In the genomic region with DNA sequence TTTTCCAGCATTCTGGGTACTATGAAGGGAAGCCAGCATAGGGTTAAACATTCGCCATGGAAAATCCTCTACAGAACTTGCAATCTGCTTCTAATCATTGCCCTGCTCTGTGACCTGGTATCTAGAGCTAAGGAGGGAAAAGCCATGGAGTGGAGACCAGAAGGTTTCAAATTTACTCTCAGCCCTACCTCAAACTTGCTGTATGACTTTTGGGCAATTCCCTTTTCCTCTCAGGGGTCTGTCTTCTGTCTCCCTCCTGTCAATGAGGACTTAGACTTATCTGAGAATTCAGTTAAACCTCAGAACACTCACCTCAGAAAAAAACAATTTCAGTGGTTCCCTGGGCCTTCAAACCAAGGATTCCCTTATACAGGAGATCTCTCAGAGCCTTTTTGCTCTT, we compare ENCODE assay signal across 11 cellular contexts. TPM values are rescaled to one million over a fixed set of nuclear protein-coding genes. Genes with fewer than 3 reads are reported as not detected.
DNase-seq lines count a peak whose midpoint lies in the region; ATAC-seq and TF ChIP-seq lines count a peak whose summit lies in the region.
"Had no signal": no experiment of that assay in that cellular context is flagged by ENCODE, and none has a peak within 500 bp of the region (broad histone marks: within the 10 kb centered on the region; RNA-seq: fewer than 3 reads in every experiment).

No MANE protein-coding gene starts in this region.

- CTCF ChIA-PET in activated CD4-positive, alpha-beta T cell treated with anti-CD3 and anti-CD28 coated beads, Interleukin-2, amount 10 ng/mL, durations not matched to agents 7 days and 5 days (lab: Charles Lee): no interaction called here

- H3K9ac ChIP-seq in iPS-18a (ENCODE audit: low read length): no peak overlapping the region

- peaks cover 10% of the 10 kb centered on the region for H3K9me3 ChIP-seq in iPS-18a (ENCODE audit: control insufficient read depth, low read depth, low read length)
- H3K9me3 ChIP-seq: right lobe of liver, SJSA1 had no signal

- H3K4me1 ChIP-seq in iPS-18a (ENCODE audit: control insufficient read depth, low read depth, low read length): peaks cover 20% of the 10 kb centered on the region
- H3K4me1 ChIP-seq: right lobe of liver had no signal

- TF ChIP-seq CTCF in AG10803 (conservative IDR thresholded peaks at IDR 0.05; ENCODE audit: low read length) (no peak), HFF-Myc (IDR thresholded peaks at IDR 0.05; ENCODE audit: low read depth, low read length, missing control alignments) (no peak)

- H3K27ac ChIP-seq in iPS-18a (ENCODE audit: low read length): no peak overlapping the region
- H3K27ac ChIP-seq: SJSA1 had no signal

- H3K27ac Mint-ChIP-seq in T-helper 2 cell treated with Interferon-gamma antibody and Interleukin-4, amounts not matched to agents 5 μg/mL and 100 μg/mL, for 36 hours: no peak overlapping the region
- H3K27ac Mint-ChIP-seq in activated CD4-positive, alpha-beta T cell treated with anti-CD3 and anti-CD28 coated beads, Interleukin-2, amount 10 ng/mL, durations not matched to agents 7 days and 5 days: no peak overlapping the region

- H3K4me1 Mint-ChIP-seq in T-helper 2 cell treated with Interferon-gamma antibody and Interleukin-4, amounts not matched to agents 5 μg/mL and 100 μg/mL, for 36 hours (ENCODE audit: low read depth): peaks cover 31% of the 10 kb centered on the region
- H3K4me1 Mint-ChIP-seq in activated CD4-positive, alpha-beta T cell treated with anti-CD3 and anti-CD28 coated beads, Interleukin-2, amount 10 ng/mL, durations not matched to agents 7 days and 5 days: peaks cover 41% of the 10 kb centered on the region

- no peaks in the 10 kb centered on the region for H3K36me3 ChIP-seq in iPS-18a (ENCODE audit: control insufficient read depth, low read depth, low read length)
- H3K36me3 ChIP-seq: right lobe of liver, SJSA1 had no signal

- POLR2A ChIA-PET in activated CD4-positive, alpha-beta T cell treated with anti-CD3 and anti-CD28 coated beads, Interleukin-2, amount 10 ng/mL, durations not matched to agents 7 days and 5 days (lab: Charles Lee): no interaction called here

- H3K36me3 Mint-ChIP-seq in T-helper 2 cell treated with Interferon-gamma antibody and Interleukin-4, amounts not matched to agents 5 μg/mL and 100 μg/mL, for 36 hours (ENCODE audit: low read depth): peaks cover 2% of the 10 kb centered on the region
- no peaks in the 10 kb centered on the region for H3K36me3 Mint-ChIP-seq in activated CD4-positive, alpha-beta T cell treated with anti-CD3 and anti-CD28 coated beads, Interleukin-2, amount 10 ng/mL, durations not matched to agents 7 days and 5 days (ENCODE audit: low read depth)

- peak overlapping the region; percentile 95 for H3K4me3 Mint-ChIP-seq in T-helper 2 cell treated with Interferon-gamma antibody and Interleukin-4, amounts not matched to agents 5 μg/mL and 100 μg/mL, for 36 hours
- no peak overlapping the region for H3K4me3 Mint-ChIP-seq in activated CD4-positive, alpha-beta T cell treated with anti-CD3 and anti-CD28 coated beads, Interleukin-2, amount 10 ng/mL, durations not matched to agents 7 days and 5 days

- H3K4me3 ChIP-seq in AG10803 (ENCODE audit: low read length): peak overlapping the region; percentile 56; the same call in 1 of the 2 replicates
- H3K4me3 ChIP-seq in HFF-Myc (replicated peaks; ENCODE audit: low read depth, low read length): peak overlapping the region; percentile 63; the same call in 1 of the 2 replicates
- peak overlapping the region; percentile 40 for H3K4me3 ChIP-seq in iPS-18a (ENCODE audit: low read length)

- H3K27me3 ChIP-seq in iPS-18a (ENCODE audit: control insufficient read depth, insufficient read depth, low read length): no peaks in the 10 kb centered on the region
- H3K27me3 ChIP-seq: right lobe of liver, SJSA1 had no signal

- no peaks in the 10 kb centered on the region for H3K27me3 Mint-ChIP-seq in T-helper 2 cell treated with Interferon-gamma antibody and Interleukin-4, amounts not matched to agents 5 μg/mL and 100 μg/mL, for 36 hours (ENCODE audit: low read depth)
- H3K27me3 Mint-ChIP-seq in activated CD4-positive, alpha-beta T cell treated with anti-CD3 and anti-CD28 coated beads, Interleukin-2, amount 10 ng/mL, durations not matched to agents 7 days and 5 days: no peaks in the 10 kb centered on the region

- no peak for ATAC-seq in GM21423 (IDR thresholded peaks at IDR 0.05; ENCODE audit: unreplicated experiment)
- no peak for ATAC-seq in GM21390 (IDR thresholded peaks at IDR 0.05; ENCODE audit: unreplicated experiment)

- no peak for DNase-seq in AG10803 (ENCODE audit: low read depth)
- no peak for DNase-seq in HFF-Myc (ENCODE audit: extremely low read depth, low read depth)
- DNase-seq in T-helper 2 cell treated with Interferon-gamma antibody and Interleukin-4, amounts not matched to agents 5 μg/mL and 100 μg/mL, for 36 hours (ENCODE audit: low spot score): peak; percentile 4
- DNase-seq in stimulated activated CD4-positive, alpha-beta T cell treated with anti-CD3 and anti-CD28 coated beads, Interleukin-4, amount 100 ng/mL, for 4 hours: no peak
- DNase-seq in activated CD4-positive, alpha-beta T cell treated with anti-CD3 and anti-CD28 coated beads, Interleukin-2, amount 10 ng/mL, durations not matched to agents 7 days and 5 days: no peak
- DNase-seq: activated naive CD4-positive, alpha-beta T cell treated with Interleukin-2 at 50 U/mL for 16 hours; right lobe of liver had no signal

- no peaks in the 10 kb centered on the region for H3K9me3 Mint-ChIP-seq in T-helper 2 cell treated with Interferon-gamma antibody and Interleukin-4, amounts not matched to agents 5 μg/mL and 100 μg/mL, for 36 hours
- no peaks in the 10 kb centered on the region for H3K9me3 Mint-ChIP-seq in activated CD4-positive, alpha-beta T cell treated with anti-CD3 and anti-CD28 coated beads, Interleukin-2, amount 10 ng/mL, durations not matched to agents 7 days and 5 days

RNA-seq across cellular contexts. Expression of a gene that starts 29.1 kb away (rescaled TPM):
- 10 to 100 TPM; 21.6 to 22.3 TPM for total RNA-seq in activated CD4-positive, alpha-beta T cell treated with anti-CD3 and anti-CD28 coated beads, Interleukin-2, amount 10 ng/mL, durations not matched to agents 7 days and 5 days
